15 cellular contexts compared by ENCODE assay signal in genomic region chr14:34449819-34450541, GRCh38. TPM values are rescaled to one million over a fixed set of nuclear protein-coding genes. Genes with fewer than 3 reads are reported as not detected.
DNase-seq lines count a peak whose midpoint lies in the region; ATAC-seq and TF ChIP-seq lines count a peak whose summit lies in the region.
"Had no signal": no experiment of that assay in that cellular context is flagged by ENCODE, and none has a peak within 500 bp of the region (broad histone marks: within the 10 kb centered on the region; RNA-seq: fewer than 3 reads in every experiment).

No MANE protein-coding gene starts in this region.

- no peaks in the 10 kb centered on the region for H3K27me3 ChIP-seq in left lung
- H3K27me3 ChIP-seq in naive thymus-derived CD4-positive, alpha-beta T cell (ENCODE audit: control insufficient read depth in 2 of 2, insufficient read depth in 2 of 2, low read length in 2 of 2): no peaks in the 10 kb centered on the region

- H3K9me3 ChIP-seq in left lung: no peaks in the 10 kb centered on the region
- no peaks in the 10 kb centered on the region for H3K9me3 ChIP-seq in naive thymus-derived CD4-positive, alpha-beta T cell (ENCODE audit: control insufficient read depth in 2 of 3, low read length in 3 of 3)

- no peaks in the 10 kb centered on the region for H3K27me3 Mint-ChIP-seq in naive thymus-derived CD4-positive, alpha-beta T cell
- H3K27me3 Mint-ChIP-seq in stimulated activated naive B cell treated with anti-CD40 and anti-IgM and Interleukin-4, amounts not matched to agents 10 μg/mL and 1 μg/mL and 100 μg/mL, for 72 hours: no peaks in the 10 kb centered on the region

- no peak overlapping the region for H3K4me3 ChIP-seq in left lung
- H3K4me3 ChIP-seq in naive thymus-derived CD4-positive, alpha-beta T cell (ENCODE audit: low read length): no peak overlapping the region
- H3K4me3 ChIP-seq: GM23248 had no signal

- DNase-seq in NCI-H146 (lab: John Stamatoyannopoulos, UW): peak; percentile 29
- no peak for DNase-seq in NCI-H146 treated with DMSO at 0.1 percent for 48 hours (lab: John Stamatoyannopoulos, UW; ENCODE audit: unreplicated experiment)
- DNase-seq in NCI-H187 (lab: John Stamatoyannopoulos, UW): peak; percentile 20 to 33
- DNase-seq in NCI-H748 treated with DMSO at 0.1 percent for 48 hours (lab: John Stamatoyannopoulos, UW): peak; percentile 94
- no peak for DNase-seq in left lung
- no peak for DNase-seq in naive thymus-derived CD4-positive, alpha-beta T cell
- DNase-seq in cerebellar nuclear complex (lab: John Stamatoyannopoulos, UW): no peak
- no peak for DNase-seq in stimulated activated naive B cell treated with anti-CD40 and anti-IgM and Interleukin-4, amounts not matched to agents 10 μg/mL and 1 μg/mL and 100 μg/mL, for 72 hours
- DNase-seq: GM23248, KBM-7, NCI-H446 treated with DMSO at 0.1 percent for 48 hours had no signal

- no peak for TF ChIP-seq CTCF in left lung (IDR thresholded peaks at IDR 0.05)

- H3K27ac Mint-ChIP-seq in naive thymus-derived CD4-positive, alpha-beta T cell: no peak overlapping the region
- no peak overlapping the region for H3K27ac Mint-ChIP-seq in stimulated activated naive B cell treated with anti-CD40 and anti-IgM and Interleukin-4, amounts not matched to agents 10 μg/mL and 1 μg/mL and 100 μg/mL, for 72 hours

- peaks cover 0 to 12% (median 7%) of the 10 kb centered on the region in 5 donors for H3K36me3 Mint-ChIP-seq in naive thymus-derived CD4-positive, alpha-beta T cell
- peaks cover 12 to 24% of the 10 kb centered on the region in 2 donors for H3K36me3 Mint-ChIP-seq in stimulated activated naive B cell treated with anti-CD40 and anti-IgM and Interleukin-4, amounts not matched to agents 10 μg/mL and 1 μg/mL and 100 μg/mL, for 72 hours

- POLR2A ChIA-PET in naive thymus-derived CD4-positive, alpha-beta T cell (lab: Charles Lee): no interaction called here

- H3K4me3 Mint-ChIP-seq in naive thymus-derived CD4-positive, alpha-beta T cell: no peak overlapping the region
- no peak overlapping the region for H3K4me3 Mint-ChIP-seq in stimulated activated naive B cell treated with anti-CD40 and anti-IgM and Interleukin-4, amounts not matched to agents 10 μg/mL and 1 μg/mL and 100 μg/mL, for 72 hours

- H3K4me1 Mint-ChIP-seq in naive thymus-derived CD4-positive, alpha-beta T cell: peaks cover 0 to 7% (median 0%) of the 10 kb centered on the region in 7 donors
- peaks cover 1 to 5% of the 10 kb centered on the region in 2 donors for H3K4me1 Mint-ChIP-seq in stimulated activated naive B cell treated with anti-CD40 and anti-IgM and Interleukin-4, amounts not matched to agents 10 μg/mL and 1 μg/mL and 100 μg/mL, for 72 hours

- CTCF ChIA-PET in naive thymus-derived CD4-positive, alpha-beta T cell (lab: Charles Lee): no interaction called here

- no peak overlapping the region for H3K27ac ChIP-seq in left lung
- no peak overlapping the region for H3K27ac ChIP-seq in naive thymus-derived CD4-positive, alpha-beta T cell (ENCODE audit: low read depth, low read length)
- H3K27ac ChIP-seq: C4-2B, GM23248, HL-60, RWPE1 had no signal

- peak; percentile 74 for ATAC-seq in left lung
- ATAC-seq in naive thymus-derived CD4-positive, alpha-beta T cell: no peak
- no peak for ATAC-seq in stimulated activated naive B cell treated with anti-CD40 and anti-IgM and Interleukin-4, amounts not matched to agents 10 μg/mL and 1 μg/mL and 100 μg/mL, for 72 hours (replicated peaks)
- ATAC-seq: HCT116 had no signal

- peaks cover 0 to 5% of the 10 kb centered on the region in 2 donors for H3K4me1 ChIP-seq in left lung
- no peaks in the 10 kb centered on the region for H3K4me1 ChIP-seq in naive thymus-derived CD4-positive, alpha-beta T cell (ENCODE audit: control insufficient read depth in 2 of 2, insufficient read depth in 2 of 2, low read length in 2 of 2)

- H3K9me3 Mint-ChIP-seq in naive thymus-derived CD4-positive, alpha-beta T cell: no peaks in the 10 kb centered on the region
- no peaks in the 10 kb centered on the region for H3K9me3 Mint-ChIP-seq in stimulated activated naive B cell treated with anti-CD40 and anti-IgM and Interleukin-4, amounts not matched to agents 10 μg/mL and 1 μg/mL and 100 μg/mL, for 72 hours

- intact Hi-C loops in left lung (cut with DNase I): no loop called here
- intact Hi-C loops in naive thymus-derived CD4-positive, alpha-beta T cell (cut with micrococcal nuclease): no loop called here

- H3K36me3 ChIP-seq in left lung: peaks cover 0 to 39% of the 10 kb centered on the region in 2 donors
- no peaks in the 10 kb centered on the region for H3K36me3 ChIP-seq in naive thymus-derived CD4-positive, alpha-beta T cell (ENCODE audit: control insufficient read depth in 2 of 3, insufficient read depth in 3 of 3, low read length in 3 of 3)

RNA-seq across cellular contexts. Expression of gene SPTSSA, which starts 12.1 kb away (rescaled TPM):
- total RNA-seq in left lung: 10 to 100 TPM; 35.4 to 47.5 TPM
- total RNA-seq in naive thymus-derived CD4-positive, alpha-beta T cell: 10 to 100 TPM in 1 of 5 experiments, 1 to 10 TPM in 4; 2.2 to 13.3 (median 3.0) TPM
- polyA plus RNA-seq in naive thymus-derived CD4-positive, alpha-beta T cell: 1 to 10 TPM; 5.1 to 8.5 TPM

Comparison
In these comparisons a context has a peak if more than half of its experiments do, and no peak if none do; other contexts are left out.
1. DNase-seq: peak in NCI-H146 (single experiment), NCI-H187 (2 of 2) and NCI-H748 treated with DMSO at 0.1 percent for 48 hours (single experiment); none in NCI-H146 treated with DMSO at 0.1 percent for 48 hours (single experiment), left lung (0 of 2), naive thymus-derived CD4-positive, alpha-beta T cell (0 of 9), cerebellar nuclear complex (0 of 2) and stimulated activated naive B cell treated with anti-CD40 and anti-IgM and Interleukin-4, amounts not matched to agents 10 μg/mL and 1 μg/mL and 100 μg/mL, for 72 hours (single experiment).